8 cellular contexts compared by ENCODE assay signal in the genomic region with DNA sequence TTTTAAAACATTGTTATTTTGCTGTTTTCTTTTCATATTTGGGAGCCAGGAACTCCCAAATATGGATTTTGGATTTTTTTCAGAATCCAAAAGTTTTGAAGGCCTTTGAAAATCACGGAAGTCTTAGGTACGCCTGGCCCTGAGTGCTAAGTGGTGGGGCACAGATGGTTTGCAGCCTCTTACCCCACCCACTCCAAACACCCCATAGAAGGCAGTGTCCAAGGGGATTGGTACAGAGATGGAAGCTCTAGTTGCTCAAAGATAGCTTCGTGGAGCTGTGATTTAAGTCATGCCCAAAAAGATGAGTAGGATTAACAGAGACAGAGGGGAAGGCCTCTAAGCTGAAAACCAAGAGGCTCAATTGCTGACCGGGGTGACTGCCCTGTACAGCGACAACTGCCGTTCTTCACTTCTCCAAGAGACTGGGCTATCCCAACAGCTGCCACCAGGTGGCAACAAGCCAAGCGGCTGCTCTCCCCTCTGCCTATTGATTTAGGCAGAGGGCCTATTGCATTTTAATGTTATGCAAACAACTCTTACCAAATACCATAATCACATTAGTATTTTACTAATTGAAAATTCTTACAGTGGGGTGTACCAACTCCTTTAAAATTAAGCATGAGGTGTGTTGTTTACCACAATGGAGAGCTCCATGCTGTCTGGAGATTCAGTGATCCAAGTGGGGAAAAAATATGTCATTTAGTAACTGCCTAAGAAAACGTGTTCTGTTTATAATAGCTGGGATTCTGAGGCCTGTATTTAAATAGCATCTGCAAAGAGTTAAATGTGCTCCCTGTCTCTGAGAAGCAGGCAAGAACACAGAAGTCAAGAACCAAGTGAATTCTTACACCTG.
A peak's percentile ranks its signal among the peaks of the same experiment; 100 is the strongest.
DNase-seq lines count a peak whose midpoint lies in the region; ATAC-seq and TF ChIP-seq lines count a peak whose summit lies in the region.

No MANE protein-coding gene starts in this region.

- H3K4me1 Mint-ChIP-seq in activated CD4-positive, alpha-beta memory T cell treated with anti-CD3 and anti-CD28 coated beads for 36 hours (ENCODE audit: low read depth): peaks cover 2% of the 10 kb centered on the region

- in situ Hi-C loops in Caki2 (cut with HindIII; ENCODE audit: low pct_unique_long_range_greater_than_20kb, low sequenced_read_pairs): no loop called here

- TF ChIP-seq CTCF in lung (IDR thresholded peaks at IDR 0.05; ENCODE audit: control extremely low read depth, extremely low read depth): peak; percentile 81

- H3K9me3 Mint-ChIP-seq in activated CD4-positive, alpha-beta memory T cell treated with anti-CD3 and anti-CD28 coated beads for 36 hours: no peaks in the 10 kb centered on the region

- DNase-seq in Caki2 (ENCODE audit: low read depth) (peak; percentile 45), NCI-H82 (lab: John Stamatoyannopoulos, UW) (peak; percentile 89), lung (ENCODE audit: low spot score) (peak; percentile 86)
- DNase-seq in activated CD4-positive, alpha-beta memory T cell treated with anti-CD3 and anti-CD28 coated beads for 36 hours: peak; percentile 87
- DNase-seq in effector CD4-positive, alpha-beta T cell: peak; percentile 77
- peak; percentile 78 for DNase-seq in stimulated activated CD8-positive, alpha-beta memory T cell treated with anti-CD3 and anti-CD28 coated beads, Interleukin-15, amount 100 ng/mL, for 1 hour (ENCODE audit: low read depth)

- no peak overlapping the region for H3K27ac Mint-ChIP-seq in activated CD4-positive, alpha-beta memory T cell treated with anti-CD3 and anti-CD28 coated beads for 36 hours

- ATAC-seq in HG03342 (IDR thresholded peaks at IDR 0.05; ENCODE audit: unreplicated experiment) (peak; percentile 72), lung (ENCODE audit: insufficient read depth, low FRiP score) (peak; percentile 82), GM18519 (IDR thresholded peaks at IDR 0.05; ENCODE audit: low FRiP score, unreplicated experiment) (no peak)

- H3K4me3 Mint-ChIP-seq in activated CD4-positive, alpha-beta memory T cell treated with anti-CD3 and anti-CD28 coated beads for 36 hours: no peak overlapping the region

- no peaks in the 10 kb centered on the region for H3K4me1 ChIP-seq in lung (ENCODE audit: control insufficient read depth in 2 of 2, insufficient read depth in 2 of 2, low read length in 2 of 2)

- WGBS in lung, 2 donors: 23 to 27% methylated on average over 8 of the region's 8 CpGs

- intact Hi-C loops in activated CD4-positive, alpha-beta memory T cell treated with anti-CD3 and anti-CD28 coated beads for 36 hours (cut with micrococcal nuclease): loop anchor here (1.0 kb wide), 1 partner anchor 379 kb away; no protein-coding TSS in a partner anchor

- POLR2A ChIA-PET in activated CD4-positive, alpha-beta memory T cell treated with anti-CD3 and anti-CD28 coated beads for 36 hours (lab: Charles Lee): interaction anchor here (1.0 kb wide), 1 partner anchor 10 kb away, joined by 3 read pairs; no protein-coding TSS in a partner anchor

- peaks cover 3% of the 10 kb centered on the region for H3K27me3 Mint-ChIP-seq in activated CD4-positive, alpha-beta memory T cell treated with anti-CD3 and anti-CD28 coated beads for 36 hours

- H3K36me3 Mint-ChIP-seq in activated CD4-positive, alpha-beta memory T cell treated with anti-CD3 and anti-CD28 coated beads for 36 hours: no peaks in the 10 kb centered on the region

- no peaks in the 10 kb centered on the region for H3K27me3 ChIP-seq in lung (ENCODE audit: control insufficient read depth, insufficient read depth)

- no peak overlapping the region for H3K27ac ChIP-seq in lung (ENCODE audit: low read depth in 1 of 2, low read length in 1 of 2)

- CTCF ChIA-PET in activated CD4-positive, alpha-beta memory T cell treated with anti-CD3 and anti-CD28 coated beads for 36 hours (lab: Charles Lee): interaction anchor here (0.5 to 6.4 kb wide), 35 partner anchors 9 to 510 kb away, joined by 3 to 104 read pairs (median 4); partner anchors contain the start of gene C15orf61

- H3K36me3 ChIP-seq in lung (ENCODE audit: control insufficient read depth in 2 of 2, insufficient read depth in 2 of 2, low read length in 2 of 2): peaks cover 0 to 6% of the 10 kb centered on the region in 2 donors

- H3K9me3 ChIP-seq in lung (ENCODE audit: control insufficient read depth in 2 of 2, insufficient read depth in 1 of 2, low read length in 1 of 2): peaks cover 0 to 2% of the 10 kb centered on the region in 2 donors

- no peak overlapping the region for H3K4me3 ChIP-seq in lung
